Comparison of ENCODE assay signal across 1 cellular context in genomic region chr11:444397-445144, GRCh38.
TF ChIP-seq lines count a peak whose summit lies in the region.

No MANE protein-coding gene starts in this region.

TF ChIP-seq in HepG2, 621 proteins besides CTCF, POLR2A, EP300 and RAD21:
- TF ChIP-seq, protein P1, sequence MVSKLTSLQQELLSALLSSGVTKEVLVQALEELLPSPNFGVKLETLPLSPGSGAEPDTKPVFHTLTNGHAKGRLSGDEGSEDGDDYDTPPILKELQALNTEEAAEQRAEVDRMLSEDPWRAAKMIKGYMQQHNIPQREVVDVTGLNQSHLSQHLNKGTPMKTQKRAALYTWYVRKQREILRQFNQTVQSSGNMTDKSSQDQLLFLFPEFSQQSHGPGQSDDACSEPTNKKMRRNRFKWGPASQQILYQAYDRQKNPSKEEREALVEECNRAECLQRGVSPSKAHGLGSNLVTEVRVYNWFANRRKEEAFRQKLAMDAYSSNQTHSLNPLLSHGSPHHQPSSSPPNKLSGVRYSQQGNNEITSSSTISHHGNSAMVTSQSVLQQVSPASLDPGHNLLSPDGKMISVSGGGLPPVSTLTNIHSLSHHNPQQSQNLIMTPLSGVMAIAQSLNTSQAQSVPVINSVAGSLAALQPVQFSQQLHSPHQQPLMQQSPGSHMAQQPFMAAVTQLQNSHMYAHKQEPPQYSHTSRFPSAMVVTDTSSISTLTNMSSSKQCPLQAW (CRISPR knock-in tag; IDR thresholded peaks at IDR 0.05) = no peak
- TF ChIP-seq MAFF (IDR thresholded peaks at IDR 0.05; ENCODE audit: low read depth, low read length) (peak; percentile 59; the same call in 1 of the 2 replicates), ZNF75D (CRISPR knock-in tag; IDR thresholded peaks at IDR 0.05; ENCODE audit: borderline replicate concordance) (no peak), ZBTB38 (CRISPR knock-in tag; IDR thresholded peaks at IDR 0.05) (0 out of 2 replicates have a peak, but pooled peaks have one; percentile 56), KAT7 (CRISPR knock-in tag; IDR thresholded peaks at IDR 0.05; ENCODE audit: borderline replicate concordance) (no peak), ZSCAN9 (CRISPR knock-in tag; IDR thresholded peaks at IDR 0.05; ENCODE audit: borderline replicate concordance) (no peak), MAFK (conservative IDR thresholded peaks at IDR 0.05 in 1 of 2, IDR thresholded peaks at IDR 0.05 in 1 of 2; ENCODE audit: low read length in 2 of 2) (peak; percentile 37 to 71; a peak in 2 of 4 replicates)
TF ChIP-seq in HepG2: peak in this region for 3.
